Comparison of ENCODE assay signal across 19 cellular contexts in genomic region chr12:125381373-125381772, GRCh38.
"Had no signal": no experiment of that assay in that cellular context is flagged by ENCODE, and none has a peak within 500 bp of the region (broad histone marks: within the 10 kb centered on the region; RNA-seq: fewer than 3 reads in every experiment).

No MANE protein-coding gene starts in this region.

- H3K36me3 ChIP-seq: adrenal gland, thoracic aorta had no signal

- H3K27ac ChIP-seq: adrenal gland, thoracic aorta had no signal

- FAIRE-seq: astrocyte, bronchial epithelial cell, endothelial cell of umbilical vein, islet of Langerhans had no signal

- H3K4me1 Mint-ChIP-seq: nephron; stimulated activated naive B cell treated with anti-CD40 and anti-IgM and Interleukin-4, amounts not matched to agents 10 μg/mL and 1 μg/mL and 100 μg/mL, for 72 hours had no signal

- H3K9me3 Mint-ChIP-seq: stimulated activated naive B cell treated with anti-CD40 and anti-IgM and Interleukin-4, amounts not matched to agents 10 μg/mL and 1 μg/mL and 100 μg/mL, for 72 hours had no signal

- ATAC-seq: activated naive CD4-positive, alpha-beta T cell treated with anti-CD3 and anti-CD28 coated beads, Interleukin-2, amount 50 U/mL, for 72 hours; left cardiac atrium; stimulated activated naive B cell treated with anti-CD40 and anti-IgM and Interleukin-4, amounts not matched to agents 10 μg/mL and 1 μg/mL and 100 μg/mL, for 72 hours had no signal

- H3K4me1 ChIP-seq: adrenal gland had no signal

- H3K4me3 Mint-ChIP-seq: nephron; stimulated activated naive B cell treated with anti-CD40 and anti-IgM and Interleukin-4, amounts not matched to agents 10 μg/mL and 1 μg/mL and 100 μg/mL, for 72 hours had no signal

- DNase-seq: activated CD4-positive, alpha-beta T cell treated with anti-CD3 and anti-CD28 coated beads, Interleukin-2, amount 50 U/mL, for 4 hours; activated gamma-delta T cell; adrenal gland; effector CD4-positive, alpha-beta T cell; left cardiac atrium; midbrain; occipital lobe; posterior cingulate gyrus; retina; stimulated activated naive B cell treated with anti-CD40 and anti-IgM and Interleukin-4, amounts not matched to agents 10 μg/mL and 1 μg/mL and 100 μg/mL, for 72 hours; T-helper 2 cell had no signal

- H3K9me3 ChIP-seq: adrenal gland, thoracic aorta had no signal

- H3K4me3 ChIP-seq: adrenal gland, lung, thoracic aorta had no signal

- H3K36me3 Mint-ChIP-seq: activated naive CD4-positive, alpha-beta T cell treated with anti-CD3 and anti-CD28 coated beads, Interleukin-2, amount 50 U/mL, for 72 hours; stimulated activated naive B cell treated with anti-CD40 and anti-IgM and Interleukin-4, amounts not matched to agents 10 μg/mL and 1 μg/mL and 100 μg/mL, for 72 hours had no signal

- H3K27ac Mint-ChIP-seq: activated naive CD4-positive, alpha-beta T cell treated with anti-CD3 and anti-CD28 coated beads, Interleukin-2, amount 50 U/mL, for 72 hours; nephron; stimulated activated naive B cell treated with anti-CD40 and anti-IgM and Interleukin-4, amounts not matched to agents 10 μg/mL and 1 μg/mL and 100 μg/mL, for 72 hours had no signal
